In genomic region chr10:3108575-3109105, GRCh38 we compare ENCODE assay signal across 1 cellular context.
TF ChIP-seq lines count a peak whose summit lies in the region.

No MANE protein-coding gene starts in this region.

TF ChIP-seq in HepG2, 621 proteins besides CTCF, POLR2A, EP300 and RAD21:
- TF ChIP-seq MNT (IDR thresholded peaks at IDR 0.05): peak; percentile 61; the same call in 1 of the 2 replicates
- TF ChIP-seq TRIM24 (CRISPR knock-in tag; IDR thresholded peaks at IDR 0.05): no peak
TF ChIP-seq in HepG2: peak in this region for 1.
